Comparison of ENCODE assay signal across 28 cellular contexts in genomic region chr2:88002359-88002707, GRCh38. TPM values are rescaled to one million over a fixed set of nuclear protein-coding genes. Genes with fewer than 3 reads are reported as not detected.
"Had no signal": no experiment of that assay in that cellular context is flagged by ENCODE, and none has a peak within 500 bp of the region (broad histone marks: within the 10 kb centered on the region; RNA-seq: fewer than 3 reads in every experiment).

No MANE protein-coding gene starts in this region.

- H3K4me1 ChIP-seq: foreskin keratinocyte, parathyroid adenoma, suprapubic skin, upper lobe of right lung, uterus had no signal

- H3K36me3 Mint-ChIP-seq: memory B cell; mesothelial cell of epicardium; naive B cell; natural killer cell treated with Interleukin-12 subunit alpha and Interleukin-12 subunit beta and Interleukin-15 and Interleukin-18, amount 100 ng/mL, for 72 hours; stimulated activated effector memory CD8-positive, alpha-beta T cell treated with anti-CD3 and anti-CD28 coated beads, Interleukin-12 subunit alpha, Interleukin-12 subunit beta, amount 100 ng/mL, for 72 hours had no signal

- H3K36me3 ChIP-seq: esophagus muscularis mucosa, neutrophil, right atrium auricular region, sigmoid colon, suprapubic skin, transverse colon, upper lobe of right lung, uterus had no signal

- H3K27ac ChIP-seq: coronary artery, esophagus muscularis mucosa, foreskin keratinocyte, neutrophil, parathyroid adenoma, right atrium auricular region, sigmoid colon, suprapubic skin, transverse colon, upper lobe of right lung, uterus had no signal

- H3K27me3 Mint-ChIP-seq: memory B cell, naive B cell had no signal

- H3K27ac Mint-ChIP-seq: memory B cell; natural killer cell treated with Interleukin-12 subunit alpha and Interleukin-12 subunit beta and Interleukin-15 and Interleukin-18, amount 100 ng/mL, for 72 hours; stimulated activated effector memory CD8-positive, alpha-beta T cell treated with anti-CD3 and anti-CD28 coated beads, Interleukin-12 subunit alpha, Interleukin-12 subunit beta, amount 100 ng/mL, for 72 hours had no signal

- H3K4me1 Mint-ChIP-seq: stimulated activated effector memory CD8-positive, alpha-beta T cell treated with anti-CD3 and anti-CD28 coated beads, Interleukin-12 subunit alpha, Interleukin-12 subunit beta, amount 100 ng/mL, for 72 hours had no signal

- H3K27me3 ChIP-seq: esophagus muscularis mucosa, neutrophil, right atrium auricular region, sigmoid colon, upper lobe of right lung, uterus had no signal

- H3K4me3 Mint-ChIP-seq: natural killer cell treated with Interleukin-12 subunit alpha and Interleukin-12 subunit beta and Interleukin-15 and Interleukin-18, amount 100 ng/mL, for 72 hours; neural crest cell; stimulated activated effector memory CD8-positive, alpha-beta T cell treated with anti-CD3 and anti-CD28 coated beads, Interleukin-12 subunit alpha, Interleukin-12 subunit beta, amount 100 ng/mL, for 72 hours; stimulated activated naive CD8-positive, alpha-beta T cell treated with anti-CD3 and anti-CD28 coated beads, Interleukin-15, amount 100 ng/mL, for 72 hours had no signal

- H3K9ac ChIP-seq: parathyroid adenoma had no signal

- H3K79me2 ChIP-seq: parathyroid adenoma had no signal

- H3K4me3 ChIP-seq: coronary artery, lung, mucosa of descending colon, right atrium auricular region, sigmoid colon, suprapubic skin, transverse colon, upper lobe of right lung, uterus had no signal

- H3K9me3 Mint-ChIP-seq: memory B cell; mesothelial cell of epicardium; naive B cell; natural killer cell treated with Interleukin-12 subunit alpha and Interleukin-12 subunit beta and Interleukin-15 and Interleukin-18, amount 100 ng/mL, for 72 hours; neural crest cell; stimulated activated effector memory CD8-positive, alpha-beta T cell treated with anti-CD3 and anti-CD28 coated beads, Interleukin-12 subunit alpha, Interleukin-12 subunit beta, amount 100 ng/mL, for 72 hours; stimulated activated naive CD8-positive, alpha-beta T cell treated with anti-CD3 and anti-CD28 coated beads, Interleukin-15, amount 100 ng/mL, for 72 hours had no signal

RNA-seq across cellular contexts. Expression of gene RNU2-63P, which starts 14.0 kb away (rescaled TPM):
- total RNA-seq: dermis blood vessel endothelial cell, endothelial cell of umbilical vein, epithelial cell of proximal tubule, esophagus muscularis mucosa, liver, omental fat pad, right atrium auricular region, sigmoid colon, skeletal muscle tissue, suprapubic skin, transverse colon, upper lobe of right lung, uterus had no signal
- polyA plus RNA-seq: endothelial cell of umbilical vein, fibroblast of lung, foreskin keratinocyte, liver, lung, sigmoid colon, thymus had no signal
